ENCODE assay signal across 20 cellular contexts in the genomic region with DNA sequence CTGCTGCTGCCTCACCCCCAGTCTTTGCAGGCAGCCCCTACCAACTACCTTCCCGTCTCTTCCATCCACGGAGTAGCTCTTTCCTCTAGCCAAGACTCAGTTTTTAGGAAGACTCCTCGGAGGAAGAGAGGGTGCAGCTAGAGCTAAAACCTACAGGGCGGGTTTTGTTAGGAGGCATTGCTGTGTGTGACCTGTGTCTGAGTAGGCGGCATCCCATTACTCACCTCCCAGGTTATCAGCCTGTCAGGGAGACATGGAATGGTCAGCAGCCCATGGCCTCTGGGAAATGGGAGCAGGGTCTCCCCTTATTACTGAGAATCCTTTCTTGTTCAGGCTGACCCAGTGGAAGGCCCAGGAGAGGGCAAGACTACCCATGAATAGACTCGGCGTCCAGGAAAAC. TPM values are rescaled to one million over a fixed set of nuclear protein-coding genes. Genes with fewer than 3 reads are reported as not detected.
"Had no signal": no experiment of that assay in that cellular context is flagged by ENCODE, and none has a peak within 500 bp of the region (broad histone marks: within the 10 kb centered on the region; RNA-seq: fewer than 3 reads in every experiment).

No MANE protein-coding gene starts in this region.

- H3K27me3 ChIP-seq: gastroesophageal sphincter, heart left ventricle, tibial nerve had no signal

- H3K4me3 ChIP-seq: gastroesophageal sphincter, heart left ventricle, mucosa of descending colon, tibial nerve had no signal

- DNase-seq: activated B cell treated with CpG ODN at 0.5 μM for 24 hours; activated CD4-positive, alpha-beta T cell treated with anti-CD3 and anti-CD28 coated beads for 48 hours; activated naive CD4-positive, alpha-beta T cell treated with anti-CD3 and anti-CD28 coated beads, Interleukin-2, amount 10 ng/mL, durations not matched to agents 7 days and 5 days; aorta; cortex of kidney; effector CD4-positive, alpha-beta T cell; heart left ventricle; kidney glomerular epithelial cell; left ventricle myocardium superior; mucosa of descending colon; naive B cell; SK-N-SH; stimulated activated CD4-positive, alpha-beta T cell treated with anti-CD3 and anti-CD28 coated beads, Interleukin-2, amount 100 ng/mL, for 24 hours; stimulated activated naive CD4-positive, alpha-beta T cell treated with Interleukin-2 at 50 U/mL for 16 hours; substantia nigra had no signal

- H3K27ac ChIP-seq: gastroesophageal sphincter, heart left ventricle, tibial nerve had no signal

- H3K36me3 ChIP-seq: gastroesophageal sphincter, heart left ventricle, tibial nerve had no signal

- ATAC-seq: activated CD8-positive, alpha-beta T cell treated with anti-CD3 and anti-CD28 coated beads, Interleukin-2, amount 10 ng/mL, durations not matched to agents 7 days and 5 days; esophagus mucosa; gastroesophageal sphincter; heart left ventricle; left ventricle myocardium superior; mucosa of descending colon; T-cell had no signal

- H3K4me1 ChIP-seq: gastroesophageal sphincter, heart left ventricle, tibial nerve had no signal

RNA-seq across cellular contexts. Expression of a gene that starts 43.8 kb away (rescaled TPM):
- total RNA-seq: activated B cell treated with CpG ODN at 0.5 μM for 24 hours had no signal
- polyA plus RNA-seq: SK-N-SH had no signal
